15 cellular contexts compared by ENCODE assay signal in the genomic region with DNA sequence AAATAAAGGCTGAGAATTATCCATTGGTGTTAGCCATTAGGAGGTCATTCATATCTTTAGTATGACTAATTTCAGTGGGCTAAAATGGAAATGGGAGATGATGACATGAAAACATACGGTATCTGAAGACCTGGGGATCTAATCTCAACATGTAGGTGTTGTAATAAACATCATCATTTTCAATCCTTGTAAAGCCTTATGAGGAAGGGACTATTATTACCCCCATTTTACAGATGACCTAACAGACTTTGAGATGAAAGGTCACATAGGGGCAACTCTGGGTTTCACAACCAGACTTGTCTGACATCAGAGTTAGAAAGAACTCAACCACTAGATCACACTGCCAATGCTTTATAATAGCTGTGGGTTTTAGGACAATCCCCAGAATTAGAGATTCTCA. TPM values are rescaled to one million over a fixed set of nuclear protein-coding genes. Genes with fewer than 3 reads are reported as not detected.
"Had no signal": no experiment of that assay in that cellular context is flagged by ENCODE, and none has a peak within 500 bp of the region (broad histone marks: within the 10 kb centered on the region; RNA-seq: fewer than 3 reads in every experiment).

No MANE protein-coding gene starts in this region.

- H3K9me3 ChIP-seq: esophagus muscularis mucosa, gastrocnemius medialis, heart right ventricle, right atrium auricular region, stomach had no signal

- H3K27me3 ChIP-seq: esophagus muscularis mucosa, gastrocnemius medialis, heart right ventricle, right atrium auricular region, stomach had no signal

- DNase-seq: effector memory CD8-positive, alpha-beta T cell; gastrocnemius medialis; heart right ventricle; hypothalamus; kidney glomerular epithelial cell; naive thymus-derived CD4-positive, alpha-beta T cell; nephron progenitor cell; posterior cingulate gyrus; small intestine; stimulated activated CD4-positive, alpha-beta T cell treated with anti-CD3 and anti-CD28 coated beads, Interleukin-12 subunit alpha, Interleukin-12 subunit beta, amount 100 ng/mL, for 4 hours; stimulated activated naive CD4-positive, alpha-beta T cell; stomach had no signal

- ATAC-seq: effector memory CD8-positive, alpha-beta T cell; gastrocnemius medialis; heart right ventricle; naive thymus-derived CD4-positive, alpha-beta T cell had no signal

- H3K27ac ChIP-seq: epithelial cell of prostate, esophagus muscularis mucosa, gastrocnemius medialis, heart right ventricle, right atrium auricular region, stomach had no signal

- H3K4me3 ChIP-seq: esophagus muscularis mucosa, gastrocnemius medialis, heart right ventricle, right atrium auricular region, stomach had no signal

- H3K36me3 ChIP-seq: esophagus muscularis mucosa, gastrocnemius medialis, heart right ventricle, right atrium auricular region, stomach had no signal

- H3K4me1 ChIP-seq: esophagus muscularis mucosa, gastrocnemius medialis had no signal

RNA-seq across cellular contexts. Expression of a gene that starts 47.7 kb away (rescaled TPM):
- polyA plus RNA-seq: naive thymus-derived CD4-positive, alpha-beta T cell had no signal
